In genomic region chr14:55115433-55115832, GRCh38 we compare ENCODE assay signal across 20 cellular contexts.
"Had no signal": no experiment of that assay in that cellular context is flagged by ENCODE, and none has a peak within 500 bp of the region (broad histone marks: within the 10 kb centered on the region; RNA-seq: fewer than 3 reads in every experiment).

No MANE protein-coding gene starts in this region.

- H3K27me3 ChIP-seq: esophagus muscularis mucosa, pancreas, upper lobe of left lung had no signal

- ATAC-seq: activated CD8-positive, alpha-beta memory T cell treated with anti-CD3 and anti-CD28 coated beads, Interleukin-2, amount 10 ng/mL, durations not matched to agents 7 days and 5 days; activated CD8-positive, alpha-beta T cell treated with anti-CD3 and anti-CD28 coated beads for 36 hours; effector memory CD8-positive, alpha-beta T cell; left cardiac atrium; right cardiac atrium; stimulated activated effector memory CD8-positive, alpha-beta T cell treated with anti-CD3 and anti-CD28 coated beads, Interleukin-12 subunit alpha, Interleukin-12 subunit beta, amount 100 ng/mL, for 72 hours; stimulated activated naive CD8-positive, alpha-beta T cell treated with anti-CD3 and anti-CD28 coated beads, Interleukin-15, amount 100 ng/mL, for 72 hours had no signal

- H3K9me3 ChIP-seq: esophagus muscularis mucosa, pancreas, upper lobe of left lung had no signal

- DNase-seq: activated CD4-positive, alpha-beta T cell treated with anti-CD3 and anti-CD28 coated beads, Interleukin-2, amount 10 ng/mL, durations not matched to agents 7 days and 5 days; activated CD4-positive, CD25-positive, alpha-beta regulatory T cell treated with anti-CD3 and anti-CD28 coated beads, Interleukin-2, amount 50 U/mL, for 72 hours; activated CD8-positive, alpha-beta memory T cell treated with anti-CD3 and anti-CD28 coated beads, Interleukin-2, amount 10 ng/mL, durations not matched to agents 7 days and 5 days; activated CD8-positive, alpha-beta T cell treated with anti-CD3 and anti-CD28 coated beads for 36 hours; activated effector memory CD4-positive, alpha-beta T cell treated with anti-CD3 and anti-CD28 coated beads, Interleukin-2, amount 50 U/mL, for 16 hours; activated naive CD4-positive, alpha-beta T cell treated with anti-CD3 and anti-CD28 coated beads, Interleukin-2, amount 10 ng/mL, durations not matched to agents 7 days and 5 days; activated T-cell treated with anti-CD3 and anti-CD28 coated beads for 4 hours; effector memory CD8-positive, alpha-beta T cell; left cardiac atrium; right cardiac atrium; stimulated activated CD4-positive, alpha-beta T cell treated with anti-CD3 and anti-CD28 coated beads, Interleukin-2, amount 100 ng/mL, for 24 hours; stimulated activated naive CD8-positive, alpha-beta T cell treated with anti-CD3 and anti-CD28 coated beads, Interleukin-15, amount 100 ng/mL, for 72 hours had no signal

- H3K27ac ChIP-seq: esophagus muscularis mucosa, VCaP had no signal

- H3K36me3 ChIP-seq: esophagus muscularis mucosa, pancreas, upper lobe of left lung had no signal

- H3K4me3 ChIP-seq: esophagus muscularis mucosa, pancreas, skin epidermis, upper lobe of left lung had no signal

- FAIRE-seq: frontal cortex, islet of Langerhans, pancreas had no signal
